12 cellular contexts compared by ENCODE assay signal in the genomic region with DNA sequence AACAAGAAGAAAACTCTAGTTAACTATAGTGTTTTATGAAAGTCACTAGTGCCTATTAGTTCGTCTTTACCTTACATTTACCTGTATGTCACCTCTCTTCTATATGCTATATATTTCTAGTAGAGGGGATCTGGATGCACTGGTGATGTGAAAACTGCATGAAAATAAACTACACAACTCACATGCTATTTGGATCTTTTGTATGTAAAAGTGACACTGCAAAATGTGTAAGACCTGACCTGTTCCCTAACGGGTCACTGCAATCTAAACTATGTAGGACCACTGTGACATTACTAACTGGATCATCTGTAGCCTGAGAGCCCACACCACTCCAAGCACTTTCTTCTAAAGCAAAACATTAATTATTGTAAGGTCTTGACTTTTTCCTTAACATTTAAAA. TPM values are rescaled to one million over a fixed set of nuclear protein-coding genes. Genes with fewer than 3 reads are reported as not detected.
DNase-seq lines count a peak whose midpoint lies in the region; ATAC-seq and TF ChIP-seq lines count a peak whose summit lies in the region.
"Had no signal": no experiment of that assay in that cellular context is flagged by ENCODE, and none has a peak within 500 bp of the region (broad histone marks: within the 10 kb centered on the region; RNA-seq: fewer than 3 reads in every experiment).

No MANE protein-coding gene starts in this region.

- peaks cover 3 to 21% of the 10 kb centered on the region in 2 donors for H3K36me3 Mint-ChIP-seq in activated T-cell treated with anti-CD3 and anti-CD28 coated beads, Interleukin-2, amount 50 U/mL, for 72 hours (ENCODE audit: insufficient read depth in 2 of 2)
- peaks cover 17% of the 10 kb centered on the region for H3K36me3 Mint-ChIP-seq in endothelial cell (ENCODE audit: low read depth, unreplicated experiment)

- H3K4me2 ChIP-seq in PC-9, result peak overlapping the region; percentile 90

- 0 out of 2 replicates have a peak, but pooled peaks cover 12% of the 10 kb centered on the region for H3K36me3 ChIP-seq in PC-9 (ENCODE audit: low read depth)
- H3K36me3 ChIP-seq: colonic mucosa had no signal

- in situ Hi-C loops in KBM-7 (cut with MboI; ENCODE audit: low pct_unique_long_range_greater_than_20kb, low sequenced_read_pairs), result no loop called here

- H3K27ac ChIP-seq in PC-9, result no peak overlapping the region
- H3K27ac ChIP-seq: colonic mucosa had no signal

- no peak for DNase-seq in activated T-cell treated with anti-CD3 and anti-CD28 coated beads, Interleukin-2, amount 50 U/mL, for 72 hours
- DNase-seq in activated T-cell treated with anti-CD3 and anti-CD28 coated beads for 4 hours, result no peak
- DNase-seq in PC-9, result no peak
- no peak for DNase-seq in endothelial cell (ENCODE audit: low spot score)
- no peak for DNase-seq in stimulated activated naive CD8-positive, alpha-beta T cell treated with anti-CD3 and anti-CD28 coated beads, Interleukin-15, amount 100 ng/mL, for 72 hours
- DNase-seq in NCI-H524 treated with DMSO at 0.1 percent for 48 hours (lab: John Stamatoyannopoulos, UW), result no peak
- no peak for DNase-seq in KBM-7
- DNase-seq in UCSD-AML1 (lab: John Stamatoyannopoulos, UW; ENCODE audit: unreplicated experiment), result no peak
- DNase-seq: colonic mucosa, NCI-H2227 treated with DMSO at 0.1 percent for 48 hours, small intestine had no signal

- no peaks in the 10 kb centered on the region for H3K9me3 Mint-ChIP-seq in activated T-cell treated with anti-CD3 and anti-CD28 coated beads, Interleukin-2, amount 50 U/mL, for 72 hours
- H3K9me3 Mint-ChIP-seq in endothelial cell (ENCODE audit: unreplicated experiment), result no peaks in the 10 kb centered on the region
- H3K9me3 Mint-ChIP-seq in stimulated activated naive CD8-positive, alpha-beta T cell treated with anti-CD3 and anti-CD28 coated beads, Interleukin-15, amount 100 ng/mL, for 72 hours, result no peaks in the 10 kb centered on the region

- peaks cover 20% of the 10 kb centered on the region for H3K4me1 ChIP-seq in PC-9 (replicated peaks; ENCODE audit: insufficient read depth)
- H3K4me1 ChIP-seq: colonic mucosa had no signal

- POLR2A ChIA-PET in PC-9 (lab: Charles Lee; ENCODE audit: unreplicated experiment), result no interaction called here

- H3K4me3 Mint-ChIP-seq in activated T-cell treated with anti-CD3 and anti-CD28 coated beads, Interleukin-2, amount 50 U/mL, for 72 hours, result peak overlapping the region; percentile 91 to 93
- peak overlapping the region; percentile 99 for H3K4me3 Mint-ChIP-seq in endothelial cell (ENCODE audit: unreplicated experiment)
- peak overlapping the region; percentile 87 to 93 for H3K4me3 Mint-ChIP-seq in stimulated activated naive CD8-positive, alpha-beta T cell treated with anti-CD3 and anti-CD28 coated beads, Interleukin-15, amount 100 ng/mL, for 72 hours

- H3K27me3 ChIP-seq in PC-9 (ENCODE audit: insufficient read depth, low read depth), result no peaks in the 10 kb centered on the region
- H3K27me3 ChIP-seq: colonic mucosa had no signal

- peak overlapping the region; percentile 66; the same call in 1 of the 2 replicates for H3K4me3 ChIP-seq in PC-9
- H3K4me3 ChIP-seq: colonic mucosa had no signal

- H3K79me2 ChIP-seq in PC-9 (ENCODE audit: low read depth), result peaks cover 12% of the 10 kb centered on the region

- intact Hi-C loops in PC-9 (cut with micrococcal nuclease; ENCODE audit: unreplicated experiment), result no loop called here

- 0 out of 2 replicates have a peak, but pooled peaks cover 4% of the 10 kb centered on the region for H4K20me1 ChIP-seq in PC-9 (ENCODE audit: insufficient read depth)

- BruUV-seq in PC-9 (replicated peaks; lab: Mats Ljungman, UMichigan), result no TSS peak

- CTCF ChIA-PET in PC-9 (lab: Charles Lee), result no interaction called here

- H3K27ac Mint-ChIP-seq in activated T-cell treated with anti-CD3 and anti-CD28 coated beads, Interleukin-2, amount 50 U/mL, for 72 hours, result no peak overlapping the region
- no peak overlapping the region for H3K27ac Mint-ChIP-seq in endothelial cell (ENCODE audit: unreplicated experiment)
- no peak overlapping the region for H3K27ac Mint-ChIP-seq in stimulated activated naive CD8-positive, alpha-beta T cell treated with anti-CD3 and anti-CD28 coated beads, Interleukin-15, amount 100 ng/mL, for 72 hours

- H3F3A ChIP-seq in PC-9 (ENCODE audit: insufficient read depth, low read depth), result peaks cover 9% of the 10 kb centered on the region; the same call in 1 of the 2 replicates

- no peaks in the 10 kb centered on the region for H3K27me3 Mint-ChIP-seq in activated T-cell treated with anti-CD3 and anti-CD28 coated beads, Interleukin-2, amount 50 U/mL, for 72 hours (ENCODE audit: low read depth)
- no peaks in the 10 kb centered on the region for H3K27me3 Mint-ChIP-seq in endothelial cell (ENCODE audit: unreplicated experiment)
- no peaks in the 10 kb centered on the region for H3K27me3 Mint-ChIP-seq in stimulated activated naive CD8-positive, alpha-beta T cell treated with anti-CD3 and anti-CD28 coated beads, Interleukin-15, amount 100 ng/mL, for 72 hours

- no peak overlapping the region for H2AFZ ChIP-seq in PC-9

- TF ChIP-seq CTCF in PC-9 (conservative IDR thresholded peaks at IDR 0.05), result no peak
- TF ChIP-seq CTCF in endothelial cell (IDR thresholded peaks at IDR 0.05; ENCODE audit: unreplicated experiment), result no peak

- no peaks in the 10 kb centered on the region for H3K9me3 ChIP-seq in PC-9 (ENCODE audit: insufficient read depth, low read depth)
- H3K9me3 ChIP-seq: colonic mucosa had no signal

- no peak for ATAC-seq in activated T-cell treated with anti-CD3 and anti-CD28 coated beads, Interleukin-2, amount 50 U/mL, for 72 hours (replicated peaks in 1 of 2)
- ATAC-seq in stimulated activated naive CD8-positive, alpha-beta T cell treated with anti-CD3 and anti-CD28 coated beads, Interleukin-15, amount 100 ng/mL, for 72 hours, result no peak

- H3K4me1 Mint-ChIP-seq in activated T-cell treated with anti-CD3 and anti-CD28 coated beads, Interleukin-2, amount 50 U/mL, for 72 hours (ENCODE audit: low read depth), result peaks cover 20% of the 10 kb centered on the region
- peaks cover 12% of the 10 kb centered on the region for H3K4me1 Mint-ChIP-seq in endothelial cell (ENCODE audit: unreplicated experiment)
- no peaks in the 10 kb centered on the region for H3K4me1 Mint-ChIP-seq in stimulated activated naive CD8-positive, alpha-beta T cell treated with anti-CD3 and anti-CD28 coated beads, Interleukin-15, amount 100 ng/mL, for 72 hours

- H3K9me2 ChIP-seq in PC-9 (ENCODE audit: insufficient read depth), result no peaks in the 10 kb centered on the region

RNA-seq across cellular contexts. Expression of gene BLMH, which starts 1.7 kb away (rescaled TPM):
- 10 to 100 TPM; 49.5 to 63.9 TPM for total RNA-seq in activated T-cell treated with anti-CD3 and anti-CD28 coated beads, Interleukin-2, amount 50 U/mL, for 72 hours
- 20.7 and 23.4 TPM in 2 replicates for total RNA-seq in PC-9 (2021)
- 150 TPM for total RNA-seq in endothelial cell (ENCODE audit: unreplicated experiment)

RNA-seq across cellular contexts. Expression of gene TMIGD1, which starts 43.8 kb away (rescaled TPM):
- total RNA-seq in activated T-cell treated with anti-CD3 and anti-CD28 coated beads, Interleukin-2, amount 50 U/mL, for 72 hours, result not detected
- not detected in 2 replicates for total RNA-seq in PC-9 (2021)
- total RNA-seq in endothelial cell (ENCODE audit: unreplicated experiment), result not detected
- total RNA-seq: fibroblast of villous mesenchyme had no signal

RNA-seq across cellular contexts. Expression of gene SLC6A4, which starts 54.6 kb away (rescaled TPM):
- under 1 TPM in 1 of 2 donors, not detected in 1; 0.05 TPM for total RNA-seq in activated T-cell treated with anti-CD3 and anti-CD28 coated beads, Interleukin-2, amount 50 U/mL, for 72 hours
- not detected in 2 replicates for total RNA-seq in PC-9 (2021)
- 1.0 TPM for total RNA-seq in endothelial cell (ENCODE audit: unreplicated experiment)
- total RNA-seq: fibroblast of villous mesenchyme had no signal
